12 cellular contexts compared by ENCODE assay signal in genomic region chr22:44351037-44351436, GRCh38. TPM values are rescaled to one million over a fixed set of nuclear protein-coding genes. Genes with fewer than 3 reads are reported as not detected.
"Had no signal": no experiment of that assay in that cellular context is flagged by ENCODE, and none has a peak within 500 bp of the region (broad histone marks: within the 10 kb centered on the region; RNA-seq: fewer than 3 reads in every experiment).

No MANE protein-coding gene starts in this region.

- H3K36me3 Mint-ChIP-seq: activated naive CD8-positive, alpha-beta T cell; natural killer cell treated with Interleukin-12 subunit alpha and Interleukin-12 subunit beta and Interleukin-15 and Interleukin-18, amount 100 ng/mL, for 72 hours had no signal

- H3K4me3 Mint-ChIP-seq: activated naive CD8-positive, alpha-beta T cell; endodermal cell; natural killer cell treated with Interleukin-12 subunit alpha and Interleukin-12 subunit beta and Interleukin-15 and Interleukin-18, amount 100 ng/mL, for 72 hours; T-helper 17 cell had no signal

- H3K9me3 ChIP-seq: psoas muscle, testis had no signal

- H3K27ac ChIP-seq: psoas muscle, testis had no signal

- H3K27me3 ChIP-seq: testis had no signal

- ATAC-seq: natural killer cell treated with Interleukin-12 subunit alpha and Interleukin-12 subunit beta and Interleukin-15 and Interleukin-18, amount 100 ng/mL, for 72 hours; psoas muscle; T-helper 17 cell had no signal

- DNase-seq: activated effector memory CD4-positive, alpha-beta T cell treated with Interleukin-2 at 50 U/mL for 16 hours; activated T-cell treated with anti-CD3 and anti-CD28 coated beads for 4 hours; erythroblast; psoas muscle; stimulated activated CD4-positive, alpha-beta T cell treated with anti-CD3 and anti-CD28 coated beads, Interleukin-12 subunit alpha, Interleukin-12 subunit beta, amount 100 ng/mL, for 4 hours; T-helper 17 cell had no signal

- H3K27ac Mint-ChIP-seq: activated naive CD8-positive, alpha-beta T cell; endodermal cell; natural killer cell treated with Interleukin-12 subunit alpha and Interleukin-12 subunit beta and Interleukin-15 and Interleukin-18, amount 100 ng/mL, for 72 hours; stimulated activated naive CD8-positive, alpha-beta T cell treated with anti-CD3 and anti-CD28 coated beads, Interleukin-15, Interleukin-2, amounts not matched to agents 100 ng/mL and 50 ng/mL, for 24 hours; T-helper 17 cell had no signal

- H3K4me3 ChIP-seq: psoas muscle, testis had no signal

- H3K4me1 ChIP-seq: psoas muscle had no signal

- H3K9me3 Mint-ChIP-seq: endodermal cell; natural killer cell treated with Interleukin-12 subunit alpha and Interleukin-12 subunit beta and Interleukin-15 and Interleukin-18, amount 100 ng/mL, for 72 hours; stimulated activated naive CD8-positive, alpha-beta T cell treated with anti-CD3 and anti-CD28 coated beads, Interleukin-15, Interleukin-2, amounts not matched to agents 100 ng/mL and 50 ng/mL, for 24 hours had no signal

RNA-seq across cellular contexts. Expression of gene SHISAL1, which starts 38.3 kb away (rescaled TPM):
- total RNA-seq: activated CD8-positive, alpha-beta memory T cell treated with anti-CD3 and anti-CD28 coated beads for 36 hours; natural killer cell treated with Interleukin-12 subunit alpha and Interleukin-12 subunit beta and Interleukin-15 and Interleukin-18, amount 100 ng/mL, for 72 hours; T-helper 17 cell had no signal
